Comparison of ENCODE assay signal across 14 cellular contexts in the genomic region with DNA sequence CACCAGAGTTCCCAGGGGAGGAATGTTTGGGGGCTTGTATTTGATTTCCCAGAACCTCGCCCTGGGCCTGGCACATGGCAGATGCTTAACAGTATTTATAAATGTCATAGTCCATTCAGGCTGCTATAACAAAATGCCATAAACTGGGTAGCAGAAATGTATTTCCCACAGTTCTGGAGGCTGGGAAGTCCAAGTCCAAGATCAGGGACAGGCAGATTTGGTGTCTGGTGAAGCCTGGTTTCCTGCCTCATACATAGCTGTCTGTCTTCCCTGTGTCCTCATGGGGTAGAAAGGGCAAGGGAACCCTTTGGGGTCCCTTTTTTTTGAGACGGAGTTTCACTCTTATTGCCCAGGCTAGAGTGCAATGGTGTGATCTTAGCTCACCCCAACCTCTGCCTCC. TPM values are rescaled to one million over a fixed set of nuclear protein-coding genes. Genes with fewer than 3 reads are reported as not detected.
A peak's percentile ranks its signal among the peaks of the same experiment; 100 is the strongest.
DNase-seq lines count a peak whose midpoint lies in the region; ATAC-seq and TF ChIP-seq lines count a peak whose summit lies in the region.
"Had no signal": no experiment of that assay in that cellular context is flagged by ENCODE, and none has a peak within 500 bp of the region (broad histone marks: within the 10 kb centered on the region; RNA-seq: fewer than 3 reads in every experiment).

No MANE protein-coding gene starts in this region.

- no peak overlapping the region for H3K9ac ChIP-seq in mesenchymal stem cell (ENCODE audit: low read length)

- H2AK5ac ChIP-seq in mesenchymal stem cell (ENCODE audit: low read length, severe bottlenecking), result no peak overlapping the region

- H3K9me3 ChIP-seq in heart left ventricle (no peaks in the 10 kb centered on the region), right cardiac atrium (ENCODE audit: control insufficient read depth, low read length) (no peaks in the 10 kb centered on the region), mesenchymal stem cell (ENCODE audit: control insufficient read depth, low read length) (no peaks in the 10 kb centered on the region), tibial artery (no peaks in the 10 kb centered on the region)
- H3K9me3 ChIP-seq: A549, Caco-2 had no signal

- no peaks in the 10 kb centered on the region for H3K79me1 ChIP-seq in mesenchymal stem cell (replicated peaks; ENCODE audit: low read length, poor library complexity, severe bottlenecking)

- no peak for ATAC-seq in heart left ventricle
- ATAC-seq in right cardiac atrium, result no peak
- ATAC-seq: A549 had no signal

- no peak overlapping the region for H2AFZ ChIP-seq in mesenchymal stem cell (ENCODE audit: low read depth, low read length)

- H3K4me1 Mint-ChIP-seq in T-helper 2 cell treated with Interferon-gamma antibody and Interleukin-4, amounts not matched to agents 5 μg/mL and 100 μg/mL, for 36 hours (ENCODE audit: low read depth), result no peaks in the 10 kb centered on the region

- no peaks in the 10 kb centered on the region for H3K36me3 Mint-ChIP-seq in T-helper 2 cell treated with Interferon-gamma antibody and Interleukin-4, amounts not matched to agents 5 μg/mL and 100 μg/mL, for 36 hours (ENCODE audit: low read depth)

- peak overlapping the region; percentile 24 for H2BK120ac ChIP-seq in mesenchymal stem cell (ENCODE audit: low read depth, low read length)

- H3K27ac ChIP-seq in heart left ventricle (peak overlapping the region in 8 of 12 donors; percentile 17 to 57 (median 50)), right cardiac atrium (ENCODE audit: low read length) (no peak overlapping the region), coronary artery (peak overlapping the region; percentile 43 to 72), mesenchymal stem cell (ENCODE audit: low read length, poor library complexity, severe bottlenecking) (no peak overlapping the region), tibial artery (peak overlapping the region; percentile 79 to 82)
- H3K27ac ChIP-seq: 22Rv1, A549, C4-2B had no signal

- H3K27me3 ChIP-seq in heart left ventricle, result no peaks in the 10 kb centered on the region
- H3K27me3 ChIP-seq in right cardiac atrium (ENCODE audit: control insufficient read depth, insufficient read depth), result no peaks in the 10 kb centered on the region
- no peaks in the 10 kb centered on the region for H3K27me3 ChIP-seq in mesenchymal stem cell (ENCODE audit: control insufficient read depth in 1 of 2, insufficient read depth in 1 of 2, low read length in 2 of 2)
- H3K27me3 ChIP-seq in tibial artery, result no peaks in the 10 kb centered on the region

- H3K4me3 ChIP-seq in heart left ventricle (no peak overlapping the region), right cardiac atrium (ENCODE audit: low read length) (no peak overlapping the region), coronary artery (no peak overlapping the region), mesenchymal stem cell (ENCODE audit: insufficient read depth in 1 of 2, low read depth in 1 of 2, low read length in 2 of 2) (no peak overlapping the region), tibial artery (no peak overlapping the region)
- H3K4me3 ChIP-seq: A549 had no signal

- no peaks in the 10 kb centered on the region for H3K36me3 ChIP-seq in heart left ventricle
- no peaks in the 10 kb centered on the region for H3K36me3 ChIP-seq in mesenchymal stem cell (ENCODE audit: control insufficient read depth in 1 of 2, insufficient read depth in 2 of 2, low read depth in 1 of 2, low read length in 2 of 2)
- no peaks in the 10 kb centered on the region for H3K36me3 ChIP-seq in tibial artery

- H3K27ac Mint-ChIP-seq in T-helper 2 cell treated with Interferon-gamma antibody and Interleukin-4, amounts not matched to agents 5 μg/mL and 100 μg/mL, for 36 hours, result no peak overlapping the region
- H3K27ac Mint-ChIP-seq: CD4-positive, alpha-beta T cell; H9 had no signal

- TF ChIP-seq CTCF in heart left ventricle (IDR thresholded peaks at IDR 0.05) (no peak), coronary artery (IDR thresholded peaks at IDR 0.05) (no peak), tibial artery (IDR thresholded peaks at IDR 0.05) (no peak)

- no peak overlapping the region for H3K4me2 ChIP-seq in mesenchymal stem cell (ENCODE audit: low read length, poor library complexity, severe bottlenecking)
- H3K4me2 ChIP-seq: A549 had no signal

- no peak overlapping the region for H4K8ac ChIP-seq in mesenchymal stem cell (ENCODE audit: low read length)

- no peak for TF ChIP-seq POLR2A in heart left ventricle (IDR thresholded peaks at IDR 0.05)

- H3K4me1 ChIP-seq in heart left ventricle (peaks cover 0 to 58% (median 26%) of the 10 kb centered on the region in 12 donors), right cardiac atrium (ENCODE audit: control insufficient read depth, insufficient read depth, low read length) (peaks cover 8% of the 10 kb centered on the region), mesenchymal stem cell (ENCODE audit: control insufficient read depth, insufficient read depth, low read depth, low read length) (peaks cover 4% of the 10 kb centered on the region), tibial artery (peaks cover 0 to 73% (median 44%) of the 10 kb centered on the region in 4 donors)
- H3K4me1 ChIP-seq: A549, Caco-2 had no signal

- no peak overlapping the region for H4K91ac ChIP-seq in mesenchymal stem cell (ENCODE audit: low read length)

- WGBS in heart left ventricle, 4 donors, result 92 to 100% (median 94%) methylated on average over 2 of the region's 2 CpGs
- WGBS in right cardiac atrium, result 97% methylated on average over 2 of the region's 2 CpGs
- WGBS in mesenchymal stem cell, result 100% methylated on average over 1 of the region's 2 CpGs

- H2BK5ac ChIP-seq in mesenchymal stem cell (ENCODE audit: low read depth, low read length, poor library complexity, severe bottlenecking), result no peak overlapping the region

- no peak overlapping the region for H3K4ac ChIP-seq in mesenchymal stem cell (ENCODE audit: low read depth in 1 of 2, low read length in 2 of 2)

- no peaks in the 10 kb centered on the region for H3K27me3 Mint-ChIP-seq in T-helper 2 cell treated with Interferon-gamma antibody and Interleukin-4, amounts not matched to agents 5 μg/mL and 100 μg/mL, for 36 hours (ENCODE audit: low read depth)
- H3K27me3 Mint-ChIP-seq: CD4-positive, alpha-beta T cell had no signal

- H3K18ac ChIP-seq in mesenchymal stem cell (ENCODE audit: low read depth in 1 of 2, low read length in 2 of 2), result no peak overlapping the region

- H3K4me3 Mint-ChIP-seq in T-helper 2 cell treated with Interferon-gamma antibody and Interleukin-4, amounts not matched to agents 5 μg/mL and 100 μg/mL, for 36 hours, result no peak overlapping the region
- H3K4me3 Mint-ChIP-seq: CD4-positive, alpha-beta T cell; H9 had no signal

- no peak overlapping the region for H2BK12ac ChIP-seq in mesenchymal stem cell (ENCODE audit: low read length in 2 of 2)

- H2BK15ac ChIP-seq in mesenchymal stem cell (ENCODE audit: low read depth, poor library complexity, severe bottlenecking), result no peak overlapping the region

- H3K14ac ChIP-seq in mesenchymal stem cell (ENCODE audit: low read length in 2 of 2), result no peak overlapping the region

- H3K9me3 Mint-ChIP-seq in T-helper 2 cell treated with Interferon-gamma antibody and Interleukin-4, amounts not matched to agents 5 μg/mL and 100 μg/mL, for 36 hours, result no peaks in the 10 kb centered on the region
- H3K9me3 Mint-ChIP-seq: CD4-positive, alpha-beta T cell; H9 had no signal

- no peak overlapping the region for H3K23ac ChIP-seq in mesenchymal stem cell (ENCODE audit: low read length in 2 of 2)

- intact Hi-C loops in heart left ventricle (cut with DNase I) (no loop called here), right cardiac atrium (cut with DNase I) (no loop called here), tibial artery (cut with DNase I; ENCODE audit: low total_unique reads) (loop anchor here (5.0 kb wide), 1 partner anchor 253 kb away; the partner anchor contains the start of gene GAB2)

- no peak for DNase-seq in heart left ventricle
- no peak for DNase-seq in right cardiac atrium
- DNase-seq in coronary artery (ENCODE audit: low spot score), result no peak
- DNase-seq in mesenchymal stem cell, result no peak
- DNase-seq in tibial artery, result no peak
- DNase-seq in NCI-H2227 (lab: John Stamatoyannopoulos, UW; ENCODE audit: unreplicated experiment), result no peak
- DNase-seq in T-helper 2 cell treated with Interferon-gamma antibody and Interleukin-4, amounts not matched to agents 5 μg/mL and 100 μg/mL, for 36 hours (ENCODE audit: low spot score), result no peak
- DNase-seq: AML-193; Caco-2; CD4-positive, alpha-beta T cell; H9 had no signal

RNA-seq across cellular contexts. Expression of gene KCTD21, which starts 24.0 kb away (rescaled TPM):
- total RNA-seq in heart left ventricle (10 to 100 TPM in 1 of 9 donors, 1 to 10 TPM in 8; 5.6 to 10.9 (median 7.2) TPM), right cardiac atrium (10 to 100 TPM in 2 of 4 donors, 1 to 10 TPM in 2; 8.4 to 10.7 (median 10.2) TPM)
- polyA plus RNA-seq in heart left ventricle (1 to 10 TPM; 3.4 to 8.3 TPM), right cardiac atrium (4.6 TPM)
- 11.7 TPM for polyA plus RNA-seq in mesenchymal stem cell (2013, experiment 1 of 2)
- polyA plus RNA-seq in mesenchymal stem cell (2013, experiment 2 of 2), result 12.2 TPM

RNA-seq across cellular contexts. Expression of gene USP35, which starts 24.2 kb away (rescaled TPM):
- 1 to 10 TPM; 4.5 to 8.1 (median 5.3) TPM for total RNA-seq in heart left ventricle
- polyA plus RNA-seq in heart left ventricle, result 1 to 10 TPM; 5.6 to 6.6 TPM
- 10 to 100 TPM; 10.5 to 16.6 (median 12.1) TPM for total RNA-seq in right cardiac atrium
- polyA plus RNA-seq in right cardiac atrium, result 7.5 TPM
- 7.1 TPM for polyA plus RNA-seq in mesenchymal stem cell (2013, experiment 1 of 2)
- polyA plus RNA-seq in mesenchymal stem cell (2013, experiment 2 of 2), result 6.9 TPM

RNA-seq across cellular contexts. Expression of gene ALG8, which starts 25.0 kb away (rescaled TPM):
- 10 to 100 TPM; 14.1 to 24.6 (median 17.7) TPM for total RNA-seq in heart left ventricle
- 10 to 100 TPM; 19.0 to 39.5 TPM for polyA plus RNA-seq in heart left ventricle
- 10 to 100 TPM; 13.2 to 26.0 (median 20.0) TPM for total RNA-seq in right cardiac atrium
- polyA plus RNA-seq in right cardiac atrium, result 27.2 TPM
- polyA plus RNA-seq in mesenchymal stem cell (2013, experiment 1 of 2), result 49.1 TPM
- 50.6 TPM for polyA plus RNA-seq in mesenchymal stem cell (2013, experiment 2 of 2)

Comparison
In these comparisons a context has a peak if more than half of its experiments do, and no peak if none do; other contexts are left out.
1. H3K27ac ChIP-seq: peak in heart left ventricle (8 of 12), coronary artery (2 of 2) and tibial artery (2 of 2); none in right cardiac atrium (single experiment) and mesenchymal stem cell (single experiment).